In the genomic region with DNA sequence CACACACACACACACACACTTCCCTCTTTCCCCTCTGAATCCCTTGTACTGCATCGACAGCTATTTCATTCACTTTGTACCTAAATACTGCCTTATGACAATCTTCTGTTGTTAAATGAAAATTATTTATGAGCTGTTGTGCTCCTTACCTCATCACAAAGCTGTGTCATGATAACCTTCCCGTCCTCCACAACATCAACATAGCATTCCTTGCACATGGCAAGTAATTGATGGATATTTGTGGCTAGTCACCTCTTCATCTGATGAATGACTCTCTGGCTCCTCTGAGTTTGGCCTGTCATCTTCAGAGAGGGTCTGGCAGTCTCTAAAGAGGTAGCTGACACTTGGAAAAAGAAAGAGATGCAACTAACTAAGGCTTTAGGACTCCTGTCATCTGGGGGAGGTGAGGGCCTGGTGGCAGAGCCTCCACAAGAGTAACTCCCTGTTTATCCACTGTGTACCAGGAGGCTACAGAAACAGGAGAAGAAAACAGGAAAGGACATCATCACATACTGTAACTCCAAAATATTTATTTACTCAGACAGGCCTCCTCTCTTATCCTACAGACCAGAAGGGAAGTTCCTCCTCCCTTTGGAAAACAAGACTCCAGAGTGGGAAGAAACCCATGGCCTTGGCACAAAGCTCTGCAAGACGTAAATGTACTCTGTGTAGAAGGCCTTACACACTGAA, we compare ENCODE assay signal across 1 cellular context.
TF ChIP-seq lines count a peak whose summit lies in the region.

No MANE protein-coding gene starts in this region.

TF ChIP-seq in A549, 52 proteins besides CTCF, POLR2A, EP300 and RAD21 (continued from another document):
- TF ChIP-seq, protein P1, sequence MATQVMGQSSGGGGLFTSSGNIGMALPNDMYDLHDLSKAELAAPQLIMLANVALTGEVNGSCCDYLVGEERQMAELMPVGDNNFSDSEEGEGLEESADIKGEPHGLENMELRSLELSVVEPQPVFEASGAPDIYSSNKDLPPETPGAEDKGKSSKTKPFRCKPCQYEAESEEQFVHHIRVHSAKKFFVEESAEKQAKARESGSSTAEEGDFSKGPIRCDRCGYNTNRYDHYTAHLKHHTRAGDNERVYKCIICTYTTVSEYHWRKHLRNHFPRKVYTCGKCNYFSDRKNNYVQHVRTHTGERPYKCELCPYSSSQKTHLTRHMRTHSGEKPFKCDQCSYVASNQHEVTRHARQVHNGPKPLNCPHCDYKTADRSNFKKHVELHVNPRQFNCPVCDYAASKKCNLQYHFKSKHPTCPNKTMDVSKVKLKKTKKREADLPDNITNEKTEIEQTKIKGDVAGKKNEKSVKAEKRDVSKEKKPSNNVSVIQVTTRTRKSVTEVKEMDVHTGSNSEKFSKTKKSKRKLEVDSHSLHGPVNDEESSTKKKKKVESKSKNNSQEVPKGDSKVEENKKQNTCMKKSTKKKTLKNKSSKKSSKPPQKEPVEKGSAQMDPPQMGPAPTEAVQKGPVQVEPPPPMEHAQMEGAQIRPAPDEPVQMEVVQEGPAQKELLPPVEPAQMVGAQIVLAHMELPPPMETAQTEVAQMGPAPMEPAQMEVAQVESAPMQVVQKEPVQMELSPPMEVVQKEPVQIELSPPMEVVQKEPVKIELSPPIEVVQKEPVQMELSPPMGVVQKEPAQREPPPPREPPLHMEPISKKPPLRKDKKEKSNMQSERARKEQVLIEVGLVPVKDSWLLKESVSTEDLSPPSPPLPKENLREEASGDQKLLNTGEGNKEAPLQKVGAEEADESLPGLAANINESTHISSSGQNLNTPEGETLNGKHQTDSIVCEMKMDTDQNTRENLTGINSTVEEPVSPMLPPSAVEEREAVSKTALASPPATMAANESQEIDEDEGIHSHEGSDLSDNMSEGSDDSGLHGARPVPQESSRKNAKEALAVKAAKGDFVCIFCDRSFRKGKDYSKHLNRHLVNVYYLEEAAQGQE (IDR thresholded peaks at IDR 0.05): no peak
- no peak for TF ChIP-seq FOXS1 (CRISPR knock-in tag; IDR thresholded peaks at IDR 0.05)
- TF ChIP-seq KDM1A (IDR thresholded peaks at IDR 0.05; ENCODE audit: low read depth): no peak
- no peak for TF ChIP-seq HDAC2 (IDR thresholded peaks at IDR 0.05)
- TF ChIP-seq ELK1 (IDR thresholded peaks at IDR 0.05; ENCODE audit: low read depth, low read length): no peak
